In genomic region chr1:32291145-32291707, GRCh38 we compare ENCODE assay signal across 8 cellular contexts. TPM values are rescaled to one million over a fixed set of nuclear protein-coding genes. Genes with fewer than 3 reads are reported as not detected.
DNase-seq lines count a peak whose midpoint lies in the region; ATAC-seq, FAIRE-seq and TF ChIP-seq lines count a peak whose summit lies in the region.

No MANE protein-coding gene starts in this region.

- intact Hi-C loops in OCI-LY7 (cut with micrococcal nuclease; ENCODE audit: unreplicated experiment) = loop anchor here (5.0 kb wide), 1 partner anchor 219 kb away; the partner anchor contains the start of gene TMEM39B

- H3K79me1 ChIP-seq in H1 (ENCODE audit: low read depth, low read length) = peaks cover 5% of the 10 kb centered on the region

- no peak overlapping the region for H3K56ac ChIP-seq in H1 (replicated peaks; ENCODE audit: insufficient read length, low read depth, low read length)

- H3K79me2 ChIP-seq in OCI-LY7 (ENCODE audit: insufficient read depth, low read depth, low read length) (peaks cover 46% of the 10 kb centered on the region), H1 (ENCODE audit: control insufficient read depth in 1 of 2, insufficient read depth in 2 of 2, low read length in 2 of 2) (peaks cover under 1 to 36% of the 10 kb centered on the region in 2 experiments)

- H3K9me3 ChIP-seq in OCI-LY7 (ENCODE audit: low read length) (no peaks in the 10 kb centered on the region), H1 (ENCODE audit: insufficient read depth in 2 of 2, low read depth in 1 of 2, low read length in 1 of 2) (no peaks in the 10 kb centered on the region)

- no peak overlapping the region for H2BK20ac ChIP-seq in H1 (ENCODE audit: low read length)

- no peak overlapping the region for H2BK15ac ChIP-seq in H1 (ENCODE audit: low read length)

- H2BK12ac ChIP-seq in H1 (ENCODE audit: low read depth, low read length) = no peak overlapping the region

- no peak overlapping the region for H2AK5ac ChIP-seq in H1 (ENCODE audit: low read depth, low read length)

- POLR2A ChIA-PET in OCI-LY7 (lab: Charles Lee) = interaction anchor here (0.6 to 6.6 kb wide), 16 partner anchors 8 to 76 kb away, joined by 3 to 70 read pairs (median 5); partner anchors contain the start of genes FAM167B and LCK
- POLR2A ChIA-PET in H1 (lab: Charles Lee; ENCODE audit: partially characterized antibody) = interaction anchor here (0.7 to 3.2 kb wide), 23 partner anchors 8 to 183 kb away, joined by 3 to 16 read pairs (median 4); partner anchors contain the start of genes BSDC1, CCDC28B, KPNA6 and MARCKSL1

- ATAC-seq in GM21528 (IDR thresholded peaks at IDR 0.05; ENCODE audit: low FRiP score, unreplicated experiment) = peak; percentile 6
- no peak for ATAC-seq in HG02763 (IDR thresholded peaks at IDR 0.05; ENCODE audit: unreplicated experiment)
- no peak for ATAC-seq in GM18870 (IDR thresholded peaks at IDR 0.05; ENCODE audit: unreplicated experiment)

- TF ChIP-seq EP300 in H1 (IDR thresholded peaks at IDR 0.05; ENCODE audit: borderline replicate concordance in 1 of 2, low read depth in 2 of 2, low read length in 2 of 2) = no peak

- TF ChIP-seq CTCF in OCI-LY7 (conservative IDR thresholded peaks at IDR 0.05; ENCODE audit: low read length) (no peak), H1 (IDR thresholded peaks at IDR 0.05; ENCODE audit: control extremely low read depth in 1 of 3, insufficient read depth in 1 of 3, low read depth in 1 of 3, low read length in 3 of 3) (no peak), nephron progenitor cell (IDR thresholded peaks at IDR 0.05) (no peak)

- H4K91ac ChIP-seq in H1 (replicated peaks; ENCODE audit: insufficient read length, low read length) = peak overlapping the region; percentile 2

- peak overlapping the region; percentile 99 for H3K4me3 Mint-ChIP-seq in nephron progenitor cell

- H4K8ac ChIP-seq in H1 (ENCODE audit: extremely low read depth, insufficient read depth, low read length) = peak overlapping the region; percentile 66; the same call in 1 of the 2 replicates

- no peaks in the 10 kb centered on the region for H3K27me3 ChIP-seq in H1 (replicated peaks in 1 of 4; ENCODE audit: control insufficient read depth in 3 of 4, extremely low read depth in 1 of 4, insufficient read depth in 3 of 4, low read length in 3 of 4)

- peak overlapping the region; percentile 11 for H3K27ac Mint-ChIP-seq in nephron progenitor cell

- no peak overlapping the region for H2BK120ac ChIP-seq in H1 (replicated peaks; ENCODE audit: low read depth, low read length)

- no peak overlapping the region for H4K5ac ChIP-seq in H1 (ENCODE audit: insufficient read length, low read depth, low read length)

- DNase-seq in OCI-LY7 (ENCODE audit: low spot score) = no peak
- DNase-seq in H1 (ENCODE audit: low read depth in 1 of 2, low spot score in 2 of 2) = no peak
- no peak for DNase-seq in nephron progenitor cell
- no peak for DNase-seq in NCI-H524 (lab: John Stamatoyannopoulos, UW)
- DNase-seq in NCI-H524 treated with DMSO at 0.1 percent for 48 hours (lab: John Stamatoyannopoulos, UW) = no peak

- 85% methylated on average over 9 of the region's 10 CpGs; no CpG with 5 or more reads in 1 of the 2 experiments for WGBS in H1 (ENCODE audit: extremely low coverage in 1 of 2, insufficient coverage in 1 of 2, insufficient read length in 1 of 2, insufficient replicate concordance in 2 of 2, low coverage in 1 of 2, low lambda C conversion rate in 2 of 2, missing lambda C conversion rate in 1 of 2), 2 experiments

- H3K4me2 ChIP-seq in OCI-LY7 (ENCODE audit: low read length) (peak overlapping the region; percentile 79), H1 (ENCODE audit: insufficient read depth in 1 of 2, low read depth in 2 of 2, low read length in 2 of 2) (peak overlapping the region; percentile 48 to 90; a peak in 3 of 4 replicates)

- TF ChIP-seq RAD21 in H1 (IDR thresholded peaks at IDR 0.05 in 1 of 2, conservative IDR thresholded peaks at IDR 0.05 in 1 of 2; ENCODE audit: low read depth in 2 of 2, low read length in 2 of 2) = no peak

- FAIRE-seq in H1 (lab: Jason Lieb, UNC) = no peak

- H3K4me1 Mint-ChIP-seq in nephron progenitor cell = peaks cover 39% of the 10 kb centered on the region

- H3K18ac ChIP-seq in H1 (ENCODE audit: extremely low read depth, low read length) = no peak overlapping the region; the same call in 1 of the 2 replicates

- H3K9me2 ChIP-seq in OCI-LY7 (ENCODE audit: insufficient read depth, low read length) = no peaks in the 10 kb centered on the region

- TF ChIP-seq POLR2A in H1 (IDR thresholded peaks at IDR 0.05; ENCODE audit: control extremely low read depth in 1 of 2, low read depth in 2 of 2, low read length in 2 of 2) = no peak

- H3K23me2 ChIP-seq in H1 (ENCODE audit: low read depth, low read length) = peaks cover 3% of the 10 kb centered on the region

- H2AFZ ChIP-seq in OCI-LY7 (ENCODE audit: low read length) = peak overlapping the region; percentile 82
- peak overlapping the region; percentile 31; the same call in 1 of the 2 replicates for H2AFZ ChIP-seq in H1 (ENCODE audit: low read length)

- H3K4me1 ChIP-seq in OCI-LY7 (ENCODE audit: insufficient read depth, low read length, poor library complexity, severe bottlenecking) (peaks cover 51% of the 10 kb centered on the region), H1 (replicated peaks in 1 of 4; ENCODE audit: control insufficient read depth in 3 of 4, insufficient read depth in 4 of 4, low read length in 3 of 4) (peaks cover 0 to 5% (median 4%) of the 10 kb centered on the region in 4 experiments)

- H3K27me3 Mint-ChIP-seq in nephron progenitor cell (ENCODE audit: low read depth, poor library complexity) = peaks cover 10% of the 10 kb centered on the region

- no peak overlapping the region; the same call in 1 of the 2 replicates for H2BK5ac ChIP-seq in H1 (ENCODE audit: low read depth, low read length)

- H3K36me3 Mint-ChIP-seq in nephron progenitor cell (ENCODE audit: low read depth) = peaks cover 27% of the 10 kb centered on the region

- H3K4me3 ChIP-seq in OCI-LY7 (ENCODE audit: low read depth, low read length, poor library complexity, severe bottlenecking) (peak overlapping the region; percentile 91), H1 (ENCODE audit: extremely low read depth in 1 of 4, insufficient read depth in 2 of 4, low read depth in 3 of 4, low read length in 4 of 4) (peak overlapping the region; percentile 77 to 98 (median 96); a peak in 6 of 8 replicates)

- no peak overlapping the region for H3K14ac ChIP-seq in H1 (ENCODE audit: insufficient read length)

- H4K20me1 ChIP-seq in OCI-LY7 (ENCODE audit: insufficient read depth, low read length) = peaks cover 14% of the 10 kb centered on the region
- peaks cover 0 to 5% of the 10 kb centered on the region in 2 experiments for H4K20me1 ChIP-seq in H1 (replicated peaks in 1 of 2; ENCODE audit: control insufficient read depth in 1 of 2, insufficient read depth in 2 of 2, low read length in 2 of 2)

- H3K9ac ChIP-seq in H1 (replicated peaks in 1 of 4; ENCODE audit: extremely low read depth in 1 of 4, low read depth in 3 of 4, low read length in 3 of 4) = no peak overlapping the region; a peak in 1 of 7 replicates

- TSS peak; percentile 100 for BruUV-seq in OCI-LY7 (replicated peaks; lab: Mats Ljungman, UMichigan)

- CTCF ChIA-PET in OCI-LY7 (lab: Charles Lee; ENCODE audit: unreplicated experiment) = interaction anchor here (0.5 to 1.5 kb wide), 3 partner anchors 41 to 75 kb away, joined by 3 to 9 read pairs (median 6); partner anchors contain the start of gene LCK
- CTCF ChIA-PET in H1 (lab: Charles Lee; ENCODE audit: partially characterized antibody) = interaction anchor here (0.6 to 6.0 kb wide), 4 partner anchors 17 to 116 kb away, joined by 4 to 34 read pairs (median 10); partner anchors contain the start of genes FAM167B and LCK

- no peak overlapping the region for H3K4ac ChIP-seq in H1 (replicated peaks; ENCODE audit: insufficient read length, low read depth, low read length)

- peak overlapping the region; percentile 78 for H3K27ac ChIP-seq in OCI-LY7 (ENCODE audit: low read depth, low read length, poor library complexity, severe bottlenecking)
- H3K27ac ChIP-seq in H1 (ENCODE audit: low read depth, low read length) = no peak overlapping the region

- H3K9me3 Mint-ChIP-seq in nephron progenitor cell = peaks cover 3% of the 10 kb centered on the region

- H3K23ac ChIP-seq in H1 (ENCODE audit: insufficient read length) = no peak overlapping the region

- peaks cover 45% of the 10 kb centered on the region for H3K36me3 ChIP-seq in OCI-LY7 (ENCODE audit: insufficient read depth, low read length)
- H3K36me3 ChIP-seq in H1 (ENCODE audit: control insufficient read depth in 2 of 4, insufficient read depth in 4 of 4, low read length in 3 of 4) = no peaks in the 10 kb centered on the region; a peak in 1 of 8 replicates

RNA-seq across cellular contexts. Expression of gene HDAC1, which starts 0.7 kb away (rescaled TPM):
- total RNA-seq in OCI-LY7 (2014; rRNA removed; shearing (Covaris generic)) = 259 and 270 TPM in 2 replicates
- 254 and 263 TPM in 2 replicates for total RNA-seq in OCI-LY7 (2022)
- 111 and 112 TPM in 2 replicates for total RNA-seq in H1 (2021; fragmentation: NEBNext Ultra II Directional; extraction: Animal tissue kit (Norgen Biotek cat#: 25700))
- 98.6 and 125 TPM in 2 replicates for polyA plus RNA-seq in H1 (2011; rRNA removed)
- polyA plus RNA-seq in H1 (2011; cell fraction: cytosol; rRNA removed) = 167 TPM
- polyA plus RNA-seq in H1 (2011; cell fraction: nucleus; rRNA removed) = 117 TPM
- polyA plus RNA-seq in H1 (2012, experiment 1 of 2) = 163 to 210 TPM (median 188 TPM) in 4 replicates
- polyA plus RNA-seq in H1 (2012, experiment 2 of 2) = 40.2 TPM
- polyA plus RNA-seq in H1 (2013, experiment 1 of 2) = 75.4 TPM
- polyA plus RNA-seq in H1 (2013, experiment 2 of 2) = 69.8 TPM
- 167 and 243 TPM in 2 replicates for polyA minus RNA-seq in H1 (2011; rRNA and poly(A)+ RNA removed)
- polyA minus RNA-seq in H1 (2011; cell fraction: cytosol; rRNA and poly(A)+ RNA removed) = 62.5 TPM
- polyA minus RNA-seq in H1 (2011; cell fraction: nucleus; rRNA and poly(A)+ RNA removed) = 104 TPM

RNA-seq across cellular contexts. Expression of gene LCK, which starts 40.2 kb away (rescaled TPM):
- total RNA-seq in OCI-LY7 (2014; rRNA removed; shearing (Covaris generic)) = 217 and 218 TPM in 2 replicates
- total RNA-seq in OCI-LY7 (2022) = 135 and 146 TPM in 2 replicates
- total RNA-seq in H1 (2021; fragmentation: NEBNext Ultra II Directional; extraction: Animal tissue kit (Norgen Biotek cat#: 25700)) = 71.6 and 75.3 TPM in 2 replicates
- polyA plus RNA-seq in H1 (2011; rRNA removed) = 99.2 and 122 TPM in 2 replicates
- 80.3 TPM for polyA plus RNA-seq in H1 (2011; cell fraction: cytosol; rRNA removed)
- 138 TPM for polyA plus RNA-seq in H1 (2011; cell fraction: nucleus; rRNA removed)
- 41.5 to 81.1 TPM (median 76.4 TPM) in 4 replicates for polyA plus RNA-seq in H1 (2012, experiment 1 of 2)
- polyA plus RNA-seq in H1 (2012, experiment 2 of 2) = 82.1 TPM
- polyA plus RNA-seq in H1 (2013, experiment 1 of 2) = 56.6 TPM
- polyA plus RNA-seq in H1 (2013, experiment 2 of 2) = 56.6 TPM
- polyA minus RNA-seq in H1 (2011; rRNA and poly(A)+ RNA removed) = 85.2 and 111 TPM in 2 replicates
- 36.1 TPM for polyA minus RNA-seq in H1 (2011; cell fraction: cytosol; rRNA and poly(A)+ RNA removed)
- polyA minus RNA-seq in H1 (2011; cell fraction: nucleus; rRNA and poly(A)+ RNA removed) = 49.8 TPM

RNA-seq across cellular contexts. Expression of gene FAM167B, which starts 44.2 kb away (rescaled TPM):
- total RNA-seq in OCI-LY7 (2014; rRNA removed; shearing (Covaris generic)) = 1.1 and 1.6 TPM in 2 replicates
- 1.8 and 3.1 TPM in 2 replicates for total RNA-seq in OCI-LY7 (2022)
- total RNA-seq in H1 (2021; fragmentation: NEBNext Ultra II Directional; extraction: Animal tissue kit (Norgen Biotek cat#: 25700)) = 3.2 and 3.9 TPM in 2 replicates
- polyA plus RNA-seq in H1 (2011; rRNA removed) = 2.8 and 4.2 TPM in 2 replicates
- polyA plus RNA-seq in H1 (2011; cell fraction: cytosol; rRNA removed) = 5.2 TPM
- 5.4 TPM for polyA plus RNA-seq in H1 (2011; cell fraction: nucleus; rRNA removed)
- polyA plus RNA-seq in H1 (2012, experiment 1 of 2) = 1.9 to 5.2 TPM (median 4.2 TPM) in 4 replicates
- 1.3 TPM for polyA plus RNA-seq in H1 (2012, experiment 2 of 2)
- 3.7 TPM for polyA plus RNA-seq in H1 (2013, experiment 1 of 2)
- polyA plus RNA-seq in H1 (2013, experiment 2 of 2) = 2.9 TPM
- 1.3 and 1.6 TPM in 2 replicates for polyA minus RNA-seq in H1 (2011; rRNA and poly(A)+ RNA removed)
- not detected for polyA minus RNA-seq in H1 (2011; cell fraction: cytosol; rRNA and poly(A)+ RNA removed)
- 1.00 TPM for polyA minus RNA-seq in H1 (2011; cell fraction: nucleus; rRNA and poly(A)+ RNA removed)

RNA-seq across cellular contexts. Expression of gene MARCKSL1, which starts 44.8 kb away (rescaled TPM):
- total RNA-seq in OCI-LY7 (2014; rRNA removed; shearing (Covaris generic)) = 120 and 130 TPM in 2 replicates
- 246 and 288 TPM in 2 replicates for total RNA-seq in OCI-LY7 (2022)
- 536 and 557 TPM in 2 replicates for total RNA-seq in H1 (2021; fragmentation: NEBNext Ultra II Directional; extraction: Animal tissue kit (Norgen Biotek cat#: 25700))
- polyA plus RNA-seq in H1 (2011; rRNA removed) = 558 and 618 TPM in 2 replicates
- polyA plus RNA-seq in H1 (2011; cell fraction: cytosol; rRNA removed) = 499 TPM
- polyA plus RNA-seq in H1 (2011; cell fraction: nucleus; rRNA removed) = 234 TPM
- polyA plus RNA-seq in H1 (2012, experiment 1 of 2) = 381 to 528 TPM (median 488 TPM) in 4 replicates
- polyA plus RNA-seq in H1 (2012, experiment 2 of 2) = 579 TPM
- 490 TPM for polyA plus RNA-seq in H1 (2013, experiment 1 of 2)
- polyA plus RNA-seq in H1 (2013, experiment 2 of 2) = 500 TPM
- 278 and 338 TPM in 2 replicates for polyA minus RNA-seq in H1 (2011; rRNA and poly(A)+ RNA removed)
- polyA minus RNA-seq in H1 (2011; cell fraction: cytosol; rRNA and poly(A)+ RNA removed) = 161 TPM
- 161 TPM for polyA minus RNA-seq in H1 (2011; cell fraction: nucleus; rRNA and poly(A)+ RNA removed)
